ENCODE assay signal across 16 cellular contexts in the genomic region with DNA sequence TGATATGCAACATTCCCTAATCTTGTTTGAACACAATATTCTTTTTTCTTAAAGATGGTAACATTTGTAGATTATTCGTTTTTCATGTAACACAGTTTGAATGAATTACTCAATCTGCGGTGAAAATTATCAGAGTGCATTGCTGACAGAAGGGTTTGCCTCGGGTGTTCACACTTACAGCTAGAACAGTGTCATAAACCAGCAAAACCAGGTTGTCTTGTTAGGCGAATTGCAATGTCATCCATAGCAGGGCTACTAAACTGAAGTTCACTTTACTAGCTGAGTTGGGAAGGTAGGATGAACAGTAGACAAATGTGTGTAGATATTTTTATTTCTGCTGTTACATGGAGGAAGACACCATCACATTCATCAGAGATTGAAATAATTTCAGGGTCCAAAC.
DNase-seq lines count a peak whose midpoint lies in the region; ATAC-seq, FAIRE-seq and TF ChIP-seq lines count a peak whose summit lies in the region.
"Had no signal": no experiment of that assay in that cellular context is flagged by ENCODE, and none has a peak within 500 bp of the region (broad histone marks: within the 10 kb centered on the region; RNA-seq: fewer than 3 reads in every experiment).

No MANE protein-coding gene starts in this region.

- H3K27ac ChIP-seq in smooth muscle cell (ENCODE audit: low read depth) = peak overlapping the region; percentile 26
- H3K27ac ChIP-seq: BLaER1 had no signal

- H3K27me3 ChIP-seq in bronchial epithelial cell (ENCODE audit: control insufficient read depth, insufficient read depth, low read length) (no peaks in the 10 kb centered on the region), smooth muscle cell (ENCODE audit: low read depth) (no peaks in the 10 kb centered on the region)
- H3K27me3 ChIP-seq: BLaER1 had no signal

- peak overlapping the region; percentile 32 for H3K4me2 ChIP-seq in smooth muscle cell
- H3K4me2 ChIP-seq: BLaER1, GM23338 had no signal

- 69% methylated on average over 4 of the region's 4 CpGs for WGBS in smooth muscle cell (ENCODE audit: low lambda C conversion rate)

- no peaks in the 10 kb centered on the region for H3K36me3 ChIP-seq in bronchial epithelial cell (ENCODE audit: control insufficient read depth, insufficient read depth, low read length)
- no peaks in the 10 kb centered on the region for H3K36me3 ChIP-seq in smooth muscle cell (ENCODE audit: low read depth)
- H3K36me3 ChIP-seq: BLaER1 had no signal

- DNase-seq in SIG-M5 treated with dmso at 0.1 percent for 504 hours (lab: John Stamatoyannopoulos, UW; ENCODE audit: unreplicated experiment) (peak; percentile 21), SIG-M5 (lab: John Stamatoyannopoulos, UW) (no peak), HT-29 (ENCODE audit: low spot score) (peak; percentile 17), bronchial epithelial cell (ENCODE audit: low read depth) (peak; percentile 61), smooth muscle cell (lab: John Stamatoyannopoulos, UW; ENCODE audit: unreplicated experiment) (no peak)
- DNase-seq: 8988T; CD4-positive, alpha-beta memory T cell; DMS153; DND-41 had no signal

- peaks cover 3% of the 10 kb centered on the region for H3K4me1 ChIP-seq in smooth muscle cell (ENCODE audit: low read depth)
- H3K4me1 ChIP-seq: BLaER1 had no signal

- H3K79me2 ChIP-seq in smooth muscle cell (ENCODE audit: low read depth) = no peaks in the 10 kb centered on the region

- H3K4me3 ChIP-seq in bronchial epithelial cell (ENCODE audit: low read depth, low read length) = no peak overlapping the region
- H3K4me3 ChIP-seq in smooth muscle cell = no peak overlapping the region
- H3K4me3 ChIP-seq: BLaER1, GM12878, GM23338 had no signal

- ATAC-seq in HG02840 (IDR thresholded peaks at IDR 0.05; ENCODE audit: low FRiP score, unreplicated experiment) (no peak), GM18517 (IDR thresholded peaks at IDR 0.05; ENCODE audit: unreplicated experiment) (no peak), GM21526 (IDR thresholded peaks at IDR 0.05; ENCODE audit: low FRiP score, unreplicated experiment) (no peak)
- ATAC-seq: GM12878, GM23338 had no signal

- no peak overlapping the region for H2AFZ ChIP-seq in smooth muscle cell (ENCODE audit: low read depth)
- H2AFZ ChIP-seq: GM23338 had no signal

- no peak for FAIRE-seq in bronchial epithelial cell (lab: Jason Lieb, UNC)
- FAIRE-seq: GM12878, H54 had no signal

- H3K9ac ChIP-seq in smooth muscle cell (ENCODE audit: low read depth) = no peak overlapping the region
- H3K9ac ChIP-seq: BLaER1 had no signal

- TF ChIP-seq CTCF in bronchial epithelial cell (IDR thresholded peaks at IDR 0.05; ENCODE audit: insufficient read depth, low read length, severe bottlenecking) (no peak), smooth muscle cell (IDR thresholded peaks at IDR 0.05; ENCODE audit: borderline replicate concordance, insufficient read depth, poor library complexity, severe bottlenecking) (no peak)

- H3K9me3 ChIP-seq in smooth muscle cell (replicated peaks; ENCODE audit: low read depth) = no peaks in the 10 kb centered on the region

- H4K20me1 ChIP-seq in smooth muscle cell (ENCODE audit: low read depth) = no peaks in the 10 kb centered on the region
- H4K20me1 ChIP-seq: BLaER1 had no signal

- no peaks in the 10 kb centered on the region for H3F3A ChIP-seq in smooth muscle cell (ENCODE audit: low read depth)

Comparison
In these comparisons a context has a peak if more than half of its experiments do, and no peak if none do; other contexts are left out.
1. DNase-seq: peak in SIG-M5 treated with dmso at 0.1 percent for 504 hours (single experiment), HT-29 (single experiment) and bronchial epithelial cell (single experiment); none in SIG-M5 (single experiment) and smooth muscle cell (single experiment).